In genomic region chr1:197464039-197464438, GRCh38 we compare ENCODE assay signal across 2 cellular contexts.
TF ChIP-seq lines count a peak whose summit lies in the region.

No MANE protein-coding gene starts in this region.

TF ChIP-seq in liver, 16 proteins besides CTCF, POLR2A, EP300 and RAD21 (continued from another document):
- TF ChIP-seq ZBTB33 (IDR thresholded peaks at IDR 0.05) (no peak), HNF4A (conservative IDR thresholded peaks at IDR 0.05) (peak; percentile 17 to 45)

TF ChIP-seq in SK-N-SH treated with all-trans-retinoic acid at 6 μM for 48 hours, 23 proteins besides CTCF, POLR2A, EP300 and RAD21 (continued from another document):
- TF ChIP-seq TOX (CRISPR knock-in tag; IDR thresholded peaks at IDR 0.05; ENCODE audit: borderline replicate concordance): no peak
